Comparison of ENCODE assay signal across 9 cellular contexts in the genomic region with DNA sequence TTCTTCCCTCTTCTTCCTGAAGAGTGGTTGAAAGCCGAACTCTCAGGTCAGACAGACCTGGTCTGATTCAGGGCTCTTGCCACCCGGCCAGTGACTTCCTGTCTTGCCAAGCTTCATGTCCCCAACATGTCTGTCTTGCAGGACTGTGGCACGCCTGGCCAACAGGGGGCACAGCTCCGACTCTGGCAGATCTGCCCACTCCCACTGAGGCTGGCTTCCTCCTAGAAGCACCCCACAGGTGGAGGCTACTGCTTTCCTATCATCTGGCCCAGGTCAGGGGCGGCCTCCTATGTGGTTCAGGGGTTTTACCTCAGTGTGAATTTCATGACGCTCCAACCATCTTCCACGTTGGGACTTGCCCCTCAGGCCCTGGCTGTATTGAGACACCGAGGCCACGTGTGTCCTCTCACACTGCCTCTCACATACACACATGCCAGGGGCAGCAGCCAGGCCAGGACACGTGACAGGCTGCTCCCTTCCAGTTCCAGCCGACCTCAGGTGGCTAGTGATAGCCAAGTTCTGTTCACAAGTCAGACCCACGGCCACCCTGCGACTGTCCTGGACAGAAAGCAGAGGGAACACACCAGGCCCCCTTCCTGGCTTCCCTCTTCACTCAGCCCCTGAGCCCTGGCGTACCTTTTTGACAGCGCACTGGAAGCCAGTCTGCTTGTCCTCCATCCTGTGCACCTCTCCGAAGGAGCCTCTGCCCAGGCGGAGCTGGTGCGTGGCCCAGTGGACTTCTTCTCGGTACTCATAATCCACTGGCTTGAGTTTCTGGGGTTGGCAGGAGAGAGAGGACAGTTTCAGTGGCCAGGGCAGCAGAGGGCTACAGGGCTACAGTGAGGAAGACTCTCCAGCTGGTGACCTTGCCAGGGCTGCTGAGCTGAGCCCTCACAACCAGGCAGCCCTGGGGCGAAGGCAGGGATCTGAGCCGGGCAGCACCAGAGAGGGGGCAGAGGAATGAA. TPM values are rescaled to one million over a fixed set of nuclear protein-coding genes. Genes with fewer than 3 reads are reported as not detected.
DNase-seq lines count a peak whose midpoint lies in the region; ATAC-seq, FAIRE-seq and TF ChIP-seq lines count a peak whose summit lies in the region.
"Had no signal": no experiment of that assay in that cellular context is flagged by ENCODE, and none has a peak within 500 bp of the region (broad histone marks: within the 10 kb centered on the region; RNA-seq: fewer than 3 reads in every experiment).

No MANE protein-coding gene starts in this region.

- no peak overlapping the region for H3K4me3 ChIP-seq in esophagus squamous epithelium

- H3K4me1 ChIP-seq in esophagus squamous epithelium = peaks cover 29 to 64% (median 37%) of the 10 kb centered on the region in 3 donors

- WGBS in esophagus squamous epithelium, 2 donors = 55 to 58% methylated on average over 6 to 15 of the region's 21 CpGs

- no peaks in the 10 kb centered on the region for H3K9me3 Mint-ChIP-seq in activated CD4-positive, alpha-beta T cell treated with anti-CD3 and anti-CD28 coated beads for 36 hours (ENCODE audit: low read depth)

- no peak overlapping the region for H3K4me3 Mint-ChIP-seq in activated CD4-positive, alpha-beta T cell treated with anti-CD3 and anti-CD28 coated beads for 36 hours

- peaks cover 8% of the 10 kb centered on the region for H3K4me1 Mint-ChIP-seq in activated CD4-positive, alpha-beta T cell treated with anti-CD3 and anti-CD28 coated beads for 36 hours

- no peaks in the 10 kb centered on the region for H3K9me3 ChIP-seq in esophagus squamous epithelium

- ATAC-seq in activated CD4-positive, alpha-beta T cell treated with anti-CD3 and anti-CD28 coated beads for 36 hours = peak; percentile 70
- ATAC-seq in GM21737 (IDR thresholded peaks at IDR 0.05; ENCODE audit: unreplicated experiment) (no peak), GM18858 (IDR thresholded peaks at IDR 0.05; ENCODE audit: unreplicated experiment) (no peak), GM19397 (IDR thresholded peaks at IDR 0.05; ENCODE audit: unreplicated experiment) (no peak)

- peak overlapping the region; percentile 51 to 79 (median 68) for H3K27ac ChIP-seq in esophagus squamous epithelium

- peaks cover 69% of the 10 kb centered on the region for H3K36me3 Mint-ChIP-seq in activated CD4-positive, alpha-beta T cell treated with anti-CD3 and anti-CD28 coated beads for 36 hours (ENCODE audit: low read depth)

- no peak for DNase-seq in H54 (ENCODE audit: insufficient read length, low spot score)
- peak; percentile 69 for DNase-seq in activated CD4-positive, alpha-beta T cell treated with anti-CD3 and anti-CD28 coated beads for 36 hours
- no peak for DNase-seq in esophagus squamous epithelium (lab: John Stamatoyannopoulos, UW)
- peak; percentile 41 for DNase-seq in stimulated activated CD4-positive, alpha-beta T cell treated with anti-CD3 and anti-CD28 coated beads, Interleukin-1b, Interleukin-23, amount 100 ng/mL, for 48 hours
- no peak for DNase-seq in NCI-H1048 (lab: John Stamatoyannopoulos, UW)

- POLR2A ChIA-PET in activated CD4-positive, alpha-beta T cell treated with anti-CD3 and anti-CD28 coated beads for 36 hours (lab: Charles Lee) = interaction anchor here (0.7 to 1.2 kb wide), 2 partner anchors 24 to 28 kb away, joined by 3 read pairs; no protein-coding TSS in a partner anchor

- peaks cover 22 to 100% (median 25%) of the 10 kb centered on the region in 3 donors for H3K36me3 ChIP-seq in esophagus squamous epithelium

- no peaks in the 10 kb centered on the region for H3K27me3 ChIP-seq in esophagus squamous epithelium

- peak overlapping the region; percentile 78 for H3K27ac Mint-ChIP-seq in activated CD4-positive, alpha-beta T cell treated with anti-CD3 and anti-CD28 coated beads for 36 hours

- FAIRE-seq in H54 (lab: Jason Lieb, UNC) = no peak

- CTCF ChIA-PET in activated CD4-positive, alpha-beta T cell treated with anti-CD3 and anti-CD28 coated beads for 36 hours (lab: Charles Lee) = interaction anchor here (0.6 to 4.2 kb wide), 12 partner anchors 7 to 301 kb away, joined by 3 to 27 read pairs (median 4); no protein-coding TSS in a partner anchor

- TF ChIP-seq POLR2A in H54 (IDR thresholded peaks at IDR 0.05; ENCODE audit: low read depth, low read length) (0 out of 2 replicates have a peak, but pooled peaks have one; percentile 5), esophagus squamous epithelium (IDR thresholded peaks at IDR 0.05) (no peak)

- intact Hi-C loops in activated CD4-positive, alpha-beta T cell treated with anti-CD3 and anti-CD28 coated beads for 36 hours (cut with DNase I, micrococcal nuclease) = no loop called here
- intact Hi-C loops in esophagus squamous epithelium (cut with DNase I) = no loop called here

- peak in 3 of 6 experiments; percentile 16 to 46 (median 28) for TF ChIP-seq CTCF in esophagus squamous epithelium (IDR thresholded peaks at IDR 0.05)

- H3K27me3 Mint-ChIP-seq in activated CD4-positive, alpha-beta T cell treated with anti-CD3 and anti-CD28 coated beads for 36 hours = no peaks in the 10 kb centered on the region

RNA-seq across cellular contexts. Expression of gene SPATA32, which starts 22.6 kb away (rescaled TPM):
- total RNA-seq in activated CD4-positive, alpha-beta T cell treated with anti-CD3 and anti-CD28 coated beads for 36 hours = under 1 TPM; 0.21 to 0.25 TPM
- not detected for total RNA-seq in esophagus squamous epithelium
- total RNA-seq: M059J had no signal

RNA-seq across cellular contexts. Expression of gene MAP3K14, which starts 32.4 kb away (rescaled TPM):
- 10 to 100 TPM; 50.3 to 52.5 TPM for total RNA-seq in activated CD4-positive, alpha-beta T cell treated with anti-CD3 and anti-CD28 coated beads for 36 hours
- total RNA-seq in esophagus squamous epithelium = 10 to 100 TPM in 1 of 4 donors, 1 to 10 TPM in 3; 3.7 to 14.7 (median 6.7) TPM

Comparison
In these comparisons a context has a peak if more than half of its experiments do, and no peak if none do; other contexts are left out.
1. DNase-seq: peak in activated CD4-positive, alpha-beta T cell treated with anti-CD3 and anti-CD28 coated beads for 36 hours (single experiment) and stimulated activated CD4-positive, alpha-beta T cell treated with anti-CD3 and anti-CD28 coated beads, Interleukin-1b, Interleukin-23, amount 100 ng/mL, for 48 hours (single experiment); none in H54 (single experiment), esophagus squamous epithelium (single experiment) and NCI-H1048 (single experiment).